ENCODE assay signal across 11 cellular contexts in genomic region chr9:35758475-35759050, GRCh38. TPM values are rescaled to one million over a fixed set of nuclear protein-coding genes. Genes with fewer than 3 reads are reported as not detected.
DNase-seq lines count a peak whose midpoint lies in the region; ATAC-seq, FAIRE-seq and TF ChIP-seq lines count a peak whose summit lies in the region.
"Had no signal": no experiment of that assay in that cellular context is flagged by ENCODE, and none has a peak within 500 bp of the region (broad histone marks: within the 10 kb centered on the region; RNA-seq: fewer than 3 reads in every experiment).

No MANE protein-coding gene starts in this region.

- ATAC-seq in GM23338 (no peak), foreskin keratinocyte (no peak), GM18909 (IDR thresholded peaks at IDR 0.05; ENCODE audit: poor library complexity, unreplicated experiment) (no peak)
- no peak for ATAC-seq in activated naive CD8-positive, alpha-beta T cell treated with anti-CD3 and anti-CD28 coated beads, Interleukin-2, amount 50 U/mL, for 24 hours

- no peak overlapping the region for H2AFZ ChIP-seq in GM23338

- FAIRE-seq in urothelium cell line (lab: Jason Lieb, UNC) = no peak

- no peaks in the 10 kb centered on the region for H3K9me3 ChIP-seq in A673 (ENCODE audit: low read depth, low read length, poor library complexity, severe bottlenecking)
- no peaks in the 10 kb centered on the region for H3K9me3 ChIP-seq in muscle layer of duodenum (ENCODE audit: control insufficient read depth in 1 of 2, low read length in 2 of 2)
- H3K9me3 ChIP-seq: prostate gland had no signal

- no TSS peak for BruUV-seq in A673 (replicated peaks; lab: Mats Ljungman, UMichigan)

- no peak for TF ChIP-seq CTCF in A673 (conservative IDR thresholded peaks at IDR 0.05; ENCODE audit: low read depth, low read length)
- TF ChIP-seq CTCF in GM23338 (conservative IDR thresholded peaks at IDR 0.05; ENCODE audit: low read depth in 2 of 2) = no peak
- TF ChIP-seq CTCF in foreskin keratinocyte (conservative IDR thresholded peaks at IDR 0.05) = no peak

- no peaks in the 10 kb centered on the region for H3K27me3 ChIP-seq in A673 (replicated peaks; ENCODE audit: insufficient read depth, low read depth, low read length, poor library complexity)
- no peaks in the 10 kb centered on the region for H3K27me3 ChIP-seq in GM23338 (ENCODE audit: insufficient read depth)
- H3K27me3 ChIP-seq in muscle layer of duodenum (ENCODE audit: low read depth, low read length) = no peaks in the 10 kb centered on the region
- H3K27me3 ChIP-seq in foreskin keratinocyte = no peaks in the 10 kb centered on the region

- peak overlapping the region; percentile 89 for H3K4me2 ChIP-seq in GM23338

- no peaks in the 10 kb centered on the region for H3K9me2 ChIP-seq in GM23338 (ENCODE audit: insufficient read depth)

- peaks cover 6% of the 10 kb centered on the region for H3K27me3 Mint-ChIP-seq in GM23338 (ENCODE audit: insufficient read depth, low read depth, poor library complexity)
- no peaks in the 10 kb centered on the region for H3K27me3 Mint-ChIP-seq in activated naive CD8-positive, alpha-beta T cell treated with anti-CD3 and anti-CD28 coated beads, Interleukin-2, amount 50 U/mL, for 24 hours

- peak overlapping the region; percentile 14; the same call in 1 of the 2 replicates for H3K27ac Mint-ChIP-seq in GM23338
- H3K27ac Mint-ChIP-seq in activated naive CD8-positive, alpha-beta T cell treated with anti-CD3 and anti-CD28 coated beads, Interleukin-2, amount 50 U/mL, for 24 hours = peak overlapping the region; percentile 53

- H3K4me3 Mint-ChIP-seq in GM23338 = peak overlapping the region; percentile 94
- peak overlapping the region; percentile 97 for H3K4me3 Mint-ChIP-seq in activated naive CD8-positive, alpha-beta T cell treated with anti-CD3 and anti-CD28 coated beads, Interleukin-2, amount 50 U/mL, for 24 hours

- H3K36me3 Mint-ChIP-seq in GM23338 (ENCODE audit: low read depth) = peaks cover 22% of the 10 kb centered on the region
- H3K36me3 Mint-ChIP-seq in activated naive CD8-positive, alpha-beta T cell treated with anti-CD3 and anti-CD28 coated beads, Interleukin-2, amount 50 U/mL, for 24 hours (ENCODE audit: low read depth) = peaks cover 5% of the 10 kb centered on the region

- H3K36me3 ChIP-seq in A673 (ENCODE audit: insufficient read depth, low read length, poor library complexity, severe bottlenecking) = no peaks in the 10 kb centered on the region
- H3K36me3 ChIP-seq in GM23338 (ENCODE audit: insufficient read depth) = no peaks in the 10 kb centered on the region
- H3K36me3 ChIP-seq in muscle layer of duodenum (ENCODE audit: control insufficient read depth in 1 of 2, insufficient read depth in 2 of 2, low read length in 2 of 2) = peaks cover 7 to 8% of the 10 kb centered on the region in 2 donors
- H3K36me3 ChIP-seq: prostate gland had no signal

- H3K4me3 ChIP-seq in A673 (ENCODE audit: low read depth, low read length, poor library complexity, severe bottlenecking) (peak overlapping the region; percentile 87), GM23338 (peak overlapping the region; percentile 98; the same call in 1 of the 2 replicates), muscle layer of duodenum (ENCODE audit: low read depth in 1 of 2, low read length in 2 of 2) (no peak overlapping the region)
- H3K4me3 ChIP-seq: prostate gland had no signal

- POLR2A ChIA-PET in A673 (lab: Charles Lee; ENCODE audit: low non-redundant PET) = interaction anchor here (0.6 kb wide), 1 partner anchor 70 kb away, joined by 10 read pairs; the partner anchor contains the start of genes FAM221B and TMEM8B

- DNase-seq in A673 (ENCODE audit: low spot score) (no peak), GM23338 (ENCODE audit: low spot score) (no peak), urothelium cell line (ENCODE audit: low spot score) (no peak), foreskin keratinocyte (no peak), NCI-H2196 (lab: John Stamatoyannopoulos, UW; ENCODE audit: unreplicated experiment) (no peak)
- DNase-seq in activated naive CD8-positive, alpha-beta T cell treated with anti-CD3 and anti-CD28 coated beads, Interleukin-2, amount 50 U/mL, for 24 hours = no peak
- DNase-seq: amygdala, NCI-H1105 had no signal

- intact Hi-C loops in A673 (cut with micrococcal nuclease; ENCODE audit: unreplicated experiment) = loop anchor here (5.0 kb wide), 2 partner anchors 34 to 54 kb away; partner anchors contain the start of genes NPR2 and SPAG8

- peaks cover 3% of the 10 kb centered on the region; the same call in 1 of the 2 replicates for H4K20me1 ChIP-seq in GM23338 (replicated peaks; ENCODE audit: insufficient read depth)

- peaks cover 44% of the 10 kb centered on the region for H3K4me1 Mint-ChIP-seq in GM23338
- H3K4me1 Mint-ChIP-seq in activated naive CD8-positive, alpha-beta T cell treated with anti-CD3 and anti-CD28 coated beads, Interleukin-2, amount 50 U/mL, for 24 hours = peaks cover 39% of the 10 kb centered on the region

- H3K79me2 ChIP-seq in GM23338 (replicated peaks; ENCODE audit: insufficient read depth) = peaks cover 54% of the 10 kb centered on the region

- CTCF ChIA-PET in A673 (lab: Charles Lee) = interaction anchor here (0.7 kb wide), 1 partner anchor 68 kb away, joined by 3 read pairs; no protein-coding TSS in a partner anchor

- H3K9me3 Mint-ChIP-seq in GM23338 = no peaks in the 10 kb centered on the region; the same call in 1 of the 3 replicates
- H3K9me3 Mint-ChIP-seq in activated naive CD8-positive, alpha-beta T cell treated with anti-CD3 and anti-CD28 coated beads, Interleukin-2, amount 50 U/mL, for 24 hours = no peaks in the 10 kb centered on the region

- H3K4me1 ChIP-seq in A673 (ENCODE audit: insufficient read depth, low read length, poor library complexity, severe bottlenecking) (peaks cover 13% of the 10 kb centered on the region), GM23338 (ENCODE audit: insufficient read depth) (peaks cover 18% of the 10 kb centered on the region), muscle layer of duodenum (ENCODE audit: control insufficient read depth in 1 of 2, insufficient read depth in 2 of 2, low read length in 2 of 2) (peaks cover 5 to 13% of the 10 kb centered on the region in 2 donors), foreskin keratinocyte (no peaks in the 10 kb centered on the region)
- H3K4me1 ChIP-seq: prostate gland had no signal

- H3F3A ChIP-seq in GM23338 (replicated peaks; ENCODE audit: low read depth) = peaks cover 18% of the 10 kb centered on the region; the same call in 1 of the 2 replicates

- H3K27ac ChIP-seq in A673 (ENCODE audit: low read depth, low read length, poor library complexity, severe bottlenecking) (no peak overlapping the region), GM23338 (ENCODE audit: low read depth) (no peak overlapping the region), muscle layer of duodenum (ENCODE audit: low read length) (peak overlapping the region; percentile 91), foreskin keratinocyte (no peak overlapping the region)

TF ChIP-seq in GM23338, 12 proteins besides CTCF, POLR2A, EP300 and RAD21 (continues in another document):
- TF ChIP-seq JUNB (IDR thresholded peaks at IDR 0.05; ENCODE audit: unreplicated experiment) (no peak), CREB1 (CRISPR knock-in tag; IDR thresholded peaks at IDR 0.05; ENCODE audit: low read depth) (no peak), POLR2AphosphoS5 (IDR thresholded peaks at IDR 0.05; ENCODE audit: low read depth) (no peak)

RNA-seq across cellular contexts. Expression of gene MSMP, which starts 4.5 kb away (rescaled TPM):
- total RNA-seq in A673 (2021) (not detected in 2 replicates), foreskin keratinocyte (not detected in 2 replicates)
- not detected in 2 replicates for total RNA-seq in GM23338 (2014; rRNA removed; shearing (Covaris generic))
- polyA plus RNA-seq in GM23338 (2016; fragmentation: Nextera tagmentation; extraction: Ambion mirVana) (0.57 and 0.81 TPM in 2 replicates), foreskin keratinocyte (not detected in 2 replicates)
- total RNA-seq: prostate gland had no signal

RNA-seq across cellular contexts. Expression of gene RGP1, which starts 9.5 kb away (rescaled TPM):
- total RNA-seq in A673 (2021) = 21.9 and 26.3 TPM in 2 replicates
- 12.9 and 16.0 TPM in 2 replicates for total RNA-seq in GM23338 (2014; rRNA removed; shearing (Covaris generic))
- polyA plus RNA-seq in GM23338 (2016; fragmentation: Nextera tagmentation; extraction: Ambion mirVana) = 2.7 and 2.8 TPM in 2 replicates
- total RNA-seq in foreskin keratinocyte = 16.3 and 17.3 TPM in 2 replicates
- 8.4 and 8.9 TPM in 2 replicates for polyA plus RNA-seq in foreskin keratinocyte

RNA-seq across cellular contexts. Expression of gene GBA2, which starts 9.5 kb away (rescaled TPM):
- total RNA-seq in A673 (2021) = 67.6 and 70.5 TPM in 2 replicates
- total RNA-seq in GM23338 (2014; rRNA removed; shearing (Covaris generic)) = 80.1 and 80.2 TPM in 2 replicates
- polyA plus RNA-seq in GM23338 (2016; fragmentation: Nextera tagmentation; extraction: Ambion mirVana) = 32.1 and 32.8 TPM in 2 replicates
- total RNA-seq in foreskin keratinocyte = 26.9 and 27.2 TPM in 2 replicates
- 19.2 and 20.4 TPM in 2 replicates for polyA plus RNA-seq in foreskin keratinocyte

RNA-seq across cellular contexts. Expression of gene CREB3, which starts 26.1 kb away (rescaled TPM):
- 27.6 and 29.1 TPM in 2 replicates for total RNA-seq in A673 (2021)
- 24.9 and 32.4 TPM in 2 replicates for total RNA-seq in GM23338 (2014; rRNA removed; shearing (Covaris generic))
- polyA plus RNA-seq in GM23338 (2016; fragmentation: Nextera tagmentation; extraction: Ambion mirVana) = 19.2 and 20.3 TPM in 2 replicates
- 40.2 and 44.1 TPM in 2 replicates for total RNA-seq in foreskin keratinocyte
- 44.0 and 46.7 TPM in 2 replicates for polyA plus RNA-seq in foreskin keratinocyte

RNA-seq across cellular contexts. Expression of gene TLN1, which starts 26.6 kb away (rescaled TPM):
- total RNA-seq in A673 (2021) = 173 and 178 TPM in 2 replicates
- total RNA-seq in GM23338 (2014; rRNA removed; shearing (Covaris generic)) = 116 and 120 TPM in 2 replicates
- polyA plus RNA-seq in GM23338 (2016; fragmentation: Nextera tagmentation; extraction: Ambion mirVana) = 21.5 and 26.0 TPM in 2 replicates
- total RNA-seq in foreskin keratinocyte = 153 and 173 TPM in 2 replicates
- 96.5 and 100 TPM in 2 replicates for polyA plus RNA-seq in foreskin keratinocyte

Comparison
In these comparisons a context has a peak if more than half of its experiments do, and no peak if none do; other contexts are left out.
1. H3K4me3 ChIP-seq: peak in A673 (single experiment) and GM23338 (single experiment); none in muscle layer of duodenum (0 of 2).